In genomic region chr13:33870046-33870668, GRCh38 we compare ENCODE assay signal across 12 cellular contexts. TPM values are rescaled to one million over a fixed set of nuclear protein-coding genes. Genes with fewer than 3 reads are reported as not detected.
DNase-seq lines count a peak whose midpoint lies in the region; TF ChIP-seq lines count a peak whose summit lies in the region.
"Had no signal": no experiment of that assay in that cellular context is flagged by ENCODE, and none has a peak within 500 bp of the region (broad histone marks: within the 10 kb centered on the region; RNA-seq: fewer than 3 reads in every experiment).

No MANE protein-coding gene starts in this region.

- no peaks in the 10 kb centered on the region for H3K4me1 ChIP-seq in SK-N-SH (ENCODE audit: control insufficient read depth in 1 of 2, insufficient read depth in 2 of 2, low read depth in 1 of 2, low read length in 1 of 2)

- CTCF ChIA-PET in SK-N-SH (lab: Yijun Ruan, JAX) = no interaction called here

- H3K9me2 ChIP-seq in SK-N-SH = no peaks in the 10 kb centered on the region

- H3F3A ChIP-seq in SK-N-SH (replicated peaks; ENCODE audit: insufficient read depth) = no peaks in the 10 kb centered on the region

- WGBS in SK-N-SH (ENCODE audit: low lambda C conversion rate) = 87% methylated on average over 2 of the region's 2 CpGs

- H3K9ac ChIP-seq in SK-N-SH = no peak overlapping the region

- no peaks in the 10 kb centered on the region for H3K79me2 ChIP-seq in SK-N-SH (ENCODE audit: insufficient read depth)

- H3K4me3 ChIP-seq in SK-N-SH (ENCODE audit: low read depth in 2 of 2, low read length in 1 of 2) = no peak overlapping the region
- H3K4me3 ChIP-seq: lung had no signal

- no peak overlapping the region for H3K27ac ChIP-seq in SK-N-SH (ENCODE audit: low read depth in 2 of 2, low read length in 1 of 2)

- no peak for TF ChIP-seq EP300 in SK-N-SH (IDR thresholded peaks at IDR 0.05; ENCODE audit: borderline replicate concordance in 1 of 2, low read depth in 1 of 2, low read length in 1 of 2)

- no peak for TF ChIP-seq CTCF in SK-N-SH (IDR thresholded peaks at IDR 0.05)

- POLR2A ChIA-PET in SK-N-SH (lab: Yijun Ruan, JAX) = no interaction called here

- no peaks in the 10 kb centered on the region for H3K36me3 ChIP-seq in SK-N-SH (replicated peaks in 1 of 2; ENCODE audit: control insufficient read depth in 1 of 2, insufficient read depth in 2 of 2, low read length in 1 of 2)

- DNase-seq in DMS53 treated with DMSO at 0.1 percent for 48 hours (lab: John Stamatoyannopoulos, UW; ENCODE audit: unreplicated experiment) = peak; percentile 26
- DNase-seq in NCI-H2029 (lab: John Stamatoyannopoulos, UW) = peak; percentile 58
- DNase-seq in NCI-H748 treated with DMSO at 0.1 percent for 48 hours (lab: John Stamatoyannopoulos, UW) = peak; percentile 97
- peak; percentile 9 for DNase-seq in germinal center (ENCODE audit: low spot score)
- DNase-seq in COLO829 (ENCODE audit: low spot score) = no peak
- no peak for DNase-seq in SK-N-SH
- no peak for DNase-seq in hypothalamus (lab: John Stamatoyannopoulos, UW)
- DNase-seq in NCI-H128 (lab: John Stamatoyannopoulos, UW; ENCODE audit: unreplicated experiment) = no peak
- DNase-seq: amniotic stem cell, foreskin fibroblast, HCEC 1CT had no signal

- no peak overlapping the region for H2AFZ ChIP-seq in SK-N-SH (ENCODE audit: low read depth)

- H3K27me3 ChIP-seq in SK-N-SH (ENCODE audit: insufficient read depth) = no peaks in the 10 kb centered on the region

- no peaks in the 10 kb centered on the region for H4K20me1 ChIP-seq in SK-N-SH (ENCODE audit: insufficient read depth)

- H3K4me2 ChIP-seq in SK-N-SH = no peak overlapping the region

- no peaks in the 10 kb centered on the region for H3K9me3 ChIP-seq in SK-N-SH

- no peak for TF ChIP-seq RAD21 in SK-N-SH (IDR thresholded peaks at IDR 0.05; ENCODE audit: low read length)

TF ChIP-seq in SK-N-SH, 30 proteins besides CTCF, POLR2A, EP300 and RAD21:
- TF ChIP-seq SIN3A (IDR thresholded peaks at IDR 0.05; ENCODE audit: borderline replicate concordance, low read depth, low read length) = no peak
- no peak for TF ChIP-seq FOSL2 (IDR thresholded peaks at IDR 0.05; ENCODE audit: borderline replicate concordance, low read depth)
- no peak for TF ChIP-seq REST (IDR thresholded peaks at IDR 0.05; ENCODE audit: low read depth, low read length)
- no peak for TF ChIP-seq USF2 (IDR thresholded peaks at IDR 0.05; ENCODE audit: borderline replicate concordance, low read depth, low read length)
- TF ChIP-seq ZBTB33 (IDR thresholded peaks at IDR 0.05; ENCODE audit: borderline replicate concordance, low read depth) = no peak
- TF ChIP-seq RXRA (IDR thresholded peaks at IDR 0.05; ENCODE audit: borderline replicate concordance, low read depth) = no peak
- no peak for TF ChIP-seq FOXM1 (IDR thresholded peaks at IDR 0.05; ENCODE audit: low read depth)
- no peak for TF ChIP-seq SMC3 (IDR thresholded peaks at IDR 0.05; ENCODE audit: low read depth, low read length)
- no peak for TF ChIP-seq NFIC (IDR thresholded peaks at IDR 0.05; ENCODE audit: borderline replicate concordance)
- no peak for TF ChIP-seq PBX3 (IDR thresholded peaks at IDR 0.05)
- TF ChIP-seq TEAD4 (IDR thresholded peaks at IDR 0.05; ENCODE audit: borderline replicate concordance, insufficient read depth) = no peak
- TF ChIP-seq NRF1 (IDR thresholded peaks at IDR 0.05; ENCODE audit: low read depth, low read length) = no peak
- TF ChIP-seq USF1 (IDR thresholded peaks at IDR 0.05; ENCODE audit: borderline replicate concordance, low read depth) = no peak
- no peak for TF ChIP-seq ELF1 (IDR thresholded peaks at IDR 0.05)
- TF ChIP-seq MEF2A (IDR thresholded peaks at IDR 0.05; ENCODE audit: borderline replicate concordance, low read depth) = no peak
- TF ChIP-seq JUND (IDR thresholded peaks at IDR 0.05) = no peak
- TF ChIP-seq EZH2phosphoT487 (IDR thresholded peaks at IDR 0.05; ENCODE audit: borderline replicate concordance, low read depth) = no peak
- TF ChIP-seq YY1 (IDR thresholded peaks at IDR 0.05; ENCODE audit: low read depth) = no peak

RNA-seq across cellular contexts. Expression of gene RFC3, which starts 52.2 kb away (rescaled TPM):
- 15.0 and 15.8 TPM in 2 replicates for polyA plus RNA-seq in SK-N-SH (2012; rRNA removed)
- polyA plus RNA-seq in SK-N-SH (2012; cell fraction: cytosol; rRNA removed) = 20.1 and 22.5 TPM in 2 replicates
- polyA plus RNA-seq in SK-N-SH (2012; cell fraction: nucleus; rRNA removed) = 12.3 and 17.9 TPM in 2 replicates

Comparison
In these comparisons a context has a peak if more than half of its experiments do, and no peak if none do; other contexts are left out.
1. DNase-seq: peak in DMS53 treated with DMSO at 0.1 percent for 48 hours (single experiment), NCI-H2029 (single experiment), NCI-H748 treated with DMSO at 0.1 percent for 48 hours (single experiment) and germinal center (single experiment); none in COLO829 (single experiment), SK-N-SH (single experiment), hypothalamus (0 of 51) and NCI-H128 (single experiment).